ENCODE assay signal across 18 cellular contexts in the genomic region with DNA sequence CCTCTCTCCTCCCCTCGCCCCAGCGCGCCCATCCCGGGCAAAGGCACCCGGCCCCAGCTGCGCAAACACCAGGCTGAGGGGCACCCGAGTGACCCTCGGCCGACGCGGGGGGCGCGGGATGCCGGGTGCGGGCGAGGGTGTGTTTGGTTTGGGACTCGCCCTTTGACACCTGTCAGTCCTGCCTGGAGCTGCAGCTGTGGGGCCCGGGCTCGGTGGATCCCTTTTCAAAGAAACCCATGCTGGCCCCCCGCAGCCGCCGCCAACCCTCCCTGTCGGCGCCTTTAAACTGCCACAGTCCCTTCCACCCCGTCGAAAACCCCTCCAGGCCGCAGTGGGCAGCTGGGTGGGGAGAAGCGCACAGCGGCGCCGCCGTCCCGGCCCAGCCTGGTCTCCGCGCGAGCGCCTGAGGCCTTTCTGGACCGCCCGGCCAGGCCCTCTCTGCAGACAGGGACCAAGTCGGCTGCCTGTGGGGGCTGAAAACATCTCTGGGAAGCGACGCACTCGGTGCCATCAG. TPM values are rescaled to one million over a fixed set of nuclear protein-coding genes. Genes with fewer than 3 reads are reported as not detected.
"Had no signal": no experiment of that assay in that cellular context is flagged by ENCODE, and none has a peak within 500 bp of the region (broad histone marks: within the 10 kb centered on the region; RNA-seq: fewer than 3 reads in every experiment).

No MANE protein-coding gene starts in this region.

- H3K27ac Mint-ChIP-seq: activated naive CD8-positive, alpha-beta T cell treated with anti-CD3 and anti-CD28 coated beads for 36 hours; memory B cell; natural killer cell had no signal

- H3K4me1 ChIP-seq: prostate gland had no signal

- H3K36me3 ChIP-seq: heart left ventricle, prostate gland, sigmoid colon, thyroid gland, uterus had no signal

- H3K9me3 Mint-ChIP-seq: activated naive CD8-positive, alpha-beta T cell treated with anti-CD3 and anti-CD28 coated beads for 36 hours; activated T-cell treated with anti-CD3 and anti-CD28 coated beads, Interleukin-2, amount 50 U/mL, for 4 hours; memory B cell; natural killer cell had no signal

- ATAC-seq: heart left ventricle, left lobe of liver had no signal

- H3K4me3 Mint-ChIP-seq: activated naive CD8-positive, alpha-beta T cell treated with anti-CD3 and anti-CD28 coated beads for 36 hours had no signal

- H3K27ac ChIP-seq: foreskin keratinocyte, heart left ventricle, uterus had no signal

- DNase-seq: activated CD4-positive, alpha-beta T cell treated with anti-CD3 and anti-CD28 coated beads for 1 hour; activated CD4-positive, alpha-beta T cell treated with anti-CD3 and anti-CD28 coated beads, Interleukin-2, amount 50 U/mL, for 48 hours; activated gamma-delta T cell; activated T-cell treated with anti-CD3 and anti-CD28 coated beads, Interleukin-2, amount 50 U/mL, for 4 hours; anterior cingulate cortex; heart left ventricle; natural killer cell; nucleus accumbens; sigmoid colon; stimulated activated CD4-positive, alpha-beta T cell treated with anti-CD3 and anti-CD28 coated beads, Interleukin-2, amount 100 ng/mL, for 24 hours; uterus had no signal

- H3K9me3 ChIP-seq: heart left ventricle, prostate gland, sigmoid colon, thyroid gland, uterus had no signal

- H3K36me3 Mint-ChIP-seq: activated naive CD8-positive, alpha-beta T cell treated with anti-CD3 and anti-CD28 coated beads for 36 hours; natural killer cell had no signal

- H3K27me3 ChIP-seq: foreskin keratinocyte, thyroid gland had no signal

RNA-seq across cellular contexts. Expression of gene FOXQ1, which starts 5.5 kb away (rescaled TPM):
- total RNA-seq: activated naive CD8-positive, alpha-beta T cell treated with anti-CD3 and anti-CD28 coated beads for 36 hours; activated T-cell treated with anti-CD3 and anti-CD28 coated beads, Interleukin-2, amount 50 U/mL, for 4 hours; chondrocyte; heart left ventricle; natural killer cell had no signal
